9 cellular contexts compared by ENCODE assay signal in the genomic region with DNA sequence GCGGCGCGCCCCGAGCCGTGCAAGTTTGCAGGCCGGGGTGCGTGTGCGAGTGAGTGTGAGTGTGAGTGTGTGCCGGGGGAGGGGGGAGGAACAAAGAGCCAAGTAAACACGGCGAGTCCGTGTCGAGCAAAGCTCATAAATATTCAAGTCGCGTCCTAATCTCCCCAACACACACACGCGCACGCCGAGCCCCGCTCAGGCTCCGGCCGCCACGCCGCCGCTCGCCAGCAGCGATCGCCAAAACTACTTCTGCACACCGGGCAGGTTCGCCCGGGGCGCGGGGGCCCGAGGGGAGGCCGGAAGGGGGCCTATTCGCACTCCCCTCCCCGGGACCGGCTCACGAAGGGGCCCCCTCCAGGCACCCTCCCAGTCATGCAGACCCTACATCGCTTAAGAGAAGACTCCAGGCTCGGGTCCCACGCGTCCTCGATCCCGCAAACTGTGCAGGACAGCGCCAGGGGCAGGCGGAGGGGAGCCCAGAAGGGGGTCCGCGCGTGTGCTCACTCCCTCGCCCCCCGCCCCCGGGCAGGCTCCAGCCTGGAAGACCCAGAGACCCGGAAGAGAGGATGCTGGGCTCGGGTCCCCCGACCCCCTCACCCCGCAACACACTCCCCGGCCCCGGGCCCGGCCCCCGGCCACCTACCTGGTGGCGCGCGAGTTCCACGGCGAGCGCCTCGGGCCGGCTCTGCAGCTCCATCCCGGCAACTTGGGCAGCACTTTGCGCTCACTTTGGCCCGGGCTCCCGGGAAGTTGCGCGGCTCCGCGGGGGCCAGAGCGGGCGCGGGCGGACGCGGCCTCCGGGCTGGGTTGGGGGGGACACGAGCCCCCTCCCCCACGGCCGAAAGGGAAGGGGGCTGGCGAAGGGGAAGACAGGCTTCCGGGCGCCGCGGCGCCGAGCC. TPM values are rescaled to one million over a fixed set of nuclear protein-coding genes. Genes with fewer than 3 reads are reported as not detected.
DNase-seq lines count a peak whose midpoint lies in the region; ATAC-seq and TF ChIP-seq lines count a peak whose summit lies in the region.
"Had no signal": no experiment of that assay in that cellular context is flagged by ENCODE, and none has a peak within 500 bp of the region (broad histone marks: within the 10 kb centered on the region; RNA-seq: fewer than 3 reads in every experiment).

No MANE protein-coding gene starts in this region.

- peak; percentile 17 for DNase-seq in activated CD4-positive, alpha-beta T cell treated with anti-CD3 and anti-CD28 coated beads for 36 hours
- DNase-seq in activated CD4-positive, alpha-beta T cell treated with anti-CD3 and anti-CD28 coated beads for 4 hours, result no peak
- peak; percentile 57 for DNase-seq in activated CD8-positive, alpha-beta memory T cell treated with anti-CD3 and anti-CD28 coated beads, Interleukin-2, amount 50 U/mL, for 48 hours
- peak; percentile 20 to 23 for DNase-seq in thyroid gland
- DNase-seq: NCI-H2107 had no signal

- no peaks in the 10 kb centered on the region for H3K9me3 Mint-ChIP-seq in activated CD4-positive, alpha-beta T cell treated with anti-CD3 and anti-CD28 coated beads for 36 hours (ENCODE audit: low read depth)

- 0 to 2% methylated on average over 9 to 19 of the region's 94 CpGs for WGBS in thyroid gland, 2 donors

- peak overlapping the region; percentile 83 for H3K4me3 ChIP-seq in iPS-20b (ENCODE audit: low read length)
- peak overlapping the region in 2 of 3 donors; percentile 10 to 55 for H3K4me3 ChIP-seq in thyroid gland (replicated peaks in 1 of 3)

- ATAC-seq in activated CD4-positive, alpha-beta T cell treated with anti-CD3 and anti-CD28 coated beads for 36 hours, result no peak
- ATAC-seq in GM21717 (IDR thresholded peaks at IDR 0.05; ENCODE audit: unreplicated experiment), result no peak
- ATAC-seq in GM21737 (IDR thresholded peaks at IDR 0.05; ENCODE audit: unreplicated experiment), result no peak
- ATAC-seq in HG02852 (IDR thresholded peaks at IDR 0.05; ENCODE audit: unreplicated experiment), result no peak

- CTCF ChIA-PET in activated CD4-positive, alpha-beta T cell treated with anti-CD3 and anti-CD28 coated beads for 36 hours (lab: Charles Lee), result no interaction called here

- H3K27me3 ChIP-seq in iPS-20b (ENCODE audit: insufficient read depth, low read length) (peaks cover 11% of the 10 kb centered on the region), thyroid gland (no peaks in the 10 kb centered on the region)

- H3K36me3 ChIP-seq in iPS-20b (ENCODE audit: insufficient read depth, low read depth, low read length) (peaks cover 16% of the 10 kb centered on the region), thyroid gland (no peaks in the 10 kb centered on the region)

- TF ChIP-seq POLR2A in thyroid gland (IDR thresholded peaks at IDR 0.05), result no peak

- POLR2A ChIA-PET in activated CD4-positive, alpha-beta T cell treated with anti-CD3 and anti-CD28 coated beads for 36 hours (lab: Charles Lee), result no interaction called here

- no peak overlapping the region for H3K4me3 Mint-ChIP-seq in activated CD4-positive, alpha-beta T cell treated with anti-CD3 and anti-CD28 coated beads for 36 hours

- peak overlapping the region; percentile 90; the same call in 1 of the 2 replicates for H3K9ac ChIP-seq in iPS-20b (ENCODE audit: low read depth, low read length)

- H3K27me3 Mint-ChIP-seq in activated CD4-positive, alpha-beta T cell treated with anti-CD3 and anti-CD28 coated beads for 36 hours, result peaks cover 52% of the 10 kb centered on the region

- H3K9me3 ChIP-seq in iPS-20b (ENCODE audit: insufficient read depth, low read depth, low read length) (no peaks in the 10 kb centered on the region), thyroid gland (no peaks in the 10 kb centered on the region)

- no peak overlapping the region for H3K27ac Mint-ChIP-seq in activated CD4-positive, alpha-beta T cell treated with anti-CD3 and anti-CD28 coated beads for 36 hours

- no peak for TF ChIP-seq CTCF in thyroid gland (IDR thresholded peaks at IDR 0.05)

- no peaks in the 10 kb centered on the region for H3K36me3 Mint-ChIP-seq in activated CD4-positive, alpha-beta T cell treated with anti-CD3 and anti-CD28 coated beads for 36 hours (ENCODE audit: low read depth)

- H3K4me1 ChIP-seq in iPS-20b (ENCODE audit: insufficient read depth, low read length) (peaks cover 15% of the 10 kb centered on the region; the same call in 1 of the 2 replicates), thyroid gland (peaks cover 15 to 27% of the 10 kb centered on the region in 2 donors)

- peaks cover 15% of the 10 kb centered on the region for H3K4me1 Mint-ChIP-seq in activated CD4-positive, alpha-beta T cell treated with anti-CD3 and anti-CD28 coated beads for 36 hours

- H3K27ac ChIP-seq in iPS-20b (ENCODE audit: low read length), result peak overlapping the region; percentile 45
- H3K27ac ChIP-seq in thyroid gland, result peak overlapping the region in 1 of 3 donors; percentile 24

- intact Hi-C loops in activated CD4-positive, alpha-beta T cell treated with anti-CD3 and anti-CD28 coated beads for 36 hours (cut with DNase I, micrococcal nuclease), result loop anchor here in 1 of 2 experiments (2.0 kb wide), 1 partner anchor 76 kb away; no protein-coding TSS in a partner anchor
- intact Hi-C loops in thyroid gland (cut with DNase I), result no loop called here

RNA-seq across cellular contexts. Expression of gene PHF21B, which starts 0.7 kb away (rescaled TPM):
- not detected for total RNA-seq in activated CD4-positive, alpha-beta T cell treated with anti-CD3 and anti-CD28 coated beads for 36 hours
- 1 to 10 TPM in 3 of 4 donors, under 1 TPM in 1; 0.33 to 8.9 (median 2.2) TPM for total RNA-seq in thyroid gland

Comparison
In these comparisons a context has a peak if more than half of its experiments do, and no peak if none do; other contexts are left out.
1. DNase-seq: peak in activated CD4-positive, alpha-beta T cell treated with anti-CD3 and anti-CD28 coated beads for 36 hours (single experiment), activated CD8-positive, alpha-beta memory T cell treated with anti-CD3 and anti-CD28 coated beads, Interleukin-2, amount 50 U/mL, for 48 hours (single experiment) and thyroid gland (2 of 2); none in activated CD4-positive, alpha-beta T cell treated with anti-CD3 and anti-CD28 coated beads for 4 hours (0 of 2).